In genomic region chr5:66769839-66770617, GRCh38 we compare ENCODE assay signal across 10 cellular contexts.
DNase-seq lines count a peak whose midpoint lies in the region; ATAC-seq, FAIRE-seq and TF ChIP-seq lines count a peak whose summit lies in the region.
"Had no signal": no experiment of that assay in that cellular context is flagged by ENCODE, and none has a peak within 500 bp of the region (broad histone marks: within the 10 kb centered on the region; RNA-seq: fewer than 3 reads in every experiment).

No MANE protein-coding gene starts in this region.

- no peak overlapping the region for H3K4me3 Mint-ChIP-seq in effector memory CD8-positive, alpha-beta T cell

- in situ Hi-C loops in GM13976 (cut with MboI; ENCODE audit: low sequenced_read_pairs, unreplicated experiment) (loop anchor here (10.0 kb wide), 1 partner anchor 455 kb away; no protein-coding TSS in a partner anchor), Panc1 (cut with HindIII; ENCODE audit: low pct_unique_long_range_greater_than_20kb, low sequenced_read_pairs) (no loop called here)

- BruUV-seq in Panc1 (replicated peaks; lab: Mats Ljungman, UMichigan): no TSS peak

- H3K4me1 Mint-ChIP-seq in effector memory CD8-positive, alpha-beta T cell (ENCODE audit: low read depth in 2 of 2): no peaks in the 10 kb centered on the region

- H3K4me1 ChIP-seq in A549 (no peaks in the 10 kb centered on the region), Panc1 (ENCODE audit: control insufficient read depth, insufficient read depth, low read length) (no peaks in the 10 kb centered on the region), left ventricle myocardium inferior (peaks cover 38% of the 10 kb centered on the region)

- H3K4me3 ChIP-seq in A549 (no peak overlapping the region), Panc1 (ENCODE audit: low read depth in 2 of 2, low read length in 2 of 2) (no peak overlapping the region), left ventricle myocardium inferior (no peak overlapping the region)
- H3K4me3 ChIP-seq: PC-9 had no signal

- H3K27ac ChIP-seq in A549: no peak overlapping the region
- H3K27ac ChIP-seq in Panc1 (ENCODE audit: low read length): no peak overlapping the region
- peak overlapping the region; percentile 4 for H3K27ac ChIP-seq in left ventricle myocardium inferior (replicated peaks)
- H3K27ac ChIP-seq: PC-9 had no signal

- H3K27me3 Mint-ChIP-seq in effector memory CD8-positive, alpha-beta T cell: peaks cover 21 to 31% of the 10 kb centered on the region in 2 donors

- intact Hi-C loops in Panc1 (cut with micrococcal nuclease; ENCODE audit: unreplicated experiment) (no loop called here), left ventricle myocardium inferior (cut with micrococcal nuclease) (no loop called here)

- no peak overlapping the region for H3K27ac Mint-ChIP-seq in effector memory CD8-positive, alpha-beta T cell

- POLR2A ChIA-PET in A549 (lab: Yijun Ruan, JAX) (no interaction called here), Panc1 (lab: Charles Lee) (no interaction called here)

- CTCF ChIA-PET in A549 (lab: Yijun Ruan, JAX): interaction anchor here (1.5 to 2.1 kb wide), 3 partner anchors 13 to 464 kb away, joined by 3 to 6 read pairs (median 5); no protein-coding TSS in a partner anchor
- CTCF ChIA-PET in Panc1 (lab: Charles Lee): no interaction called here

- H3K36me3 ChIP-seq in Panc1 (ENCODE audit: control insufficient read depth, insufficient read depth, low read length) (no peaks in the 10 kb centered on the region), left ventricle myocardium inferior (no peaks in the 10 kb centered on the region)

- DNase-seq in A549 (ENCODE audit: low read depth in 1 of 2, low spot score in 1 of 2) (peak in 1 of 2 experiments; percentile 2), GM13976 (ENCODE audit: low spot score) (no peak), Panc1 (ENCODE audit: low read depth, low spot score) (no peak), left ventricle myocardium inferior (peak; percentile 18), GF-D8 (lab: John Stamatoyannopoulos, UW) (no peak), NOMO-1 treated with dmso at 0.1 percent for 144 hours (lab: John Stamatoyannopoulos, UW; ENCODE audit: unreplicated experiment) (no peak)
- DNase-seq in effector memory CD8-positive, alpha-beta T cell: no peak
- DNase-seq: PC-9 had no signal

- TF ChIP-seq EP300 in A549 (IDR thresholded peaks at IDR 0.05): no peak

- no peak for FAIRE-seq in A549 (lab: Jason Lieb, UNC)
- FAIRE-seq: G401.6 had no signal

- no peaks in the 10 kb centered on the region for H3K9me3 Mint-ChIP-seq in effector memory CD8-positive, alpha-beta T cell

- 40% methylated on average over 8 of the region's 8 CpGs for WGBS in A549 (ENCODE audit: missing lambda C conversion rate)

- H3K4me2 ChIP-seq in A549: no peak overlapping the region
- H3K4me2 ChIP-seq: PC-9 had no signal

- peak; percentile 32 to 48; a peak in 4 of 5 replicates for TF ChIP-seq RAD21 in A549 (conservative IDR thresholded peaks at IDR 0.05 in 1 of 2, IDR thresholded peaks at IDR 0.05 in 1 of 2)

- ATAC-seq in A549 (peak; percentile 56 to 79; a peak in 4 of 6 replicates), Panc1 (0 out of 2 replicates have a peak, but pooled peaks have one; percentile 56), HG03280 (IDR thresholded peaks at IDR 0.05; ENCODE audit: unreplicated experiment) (no peak)
- ATAC-seq in effector memory CD8-positive, alpha-beta T cell (replicated peaks): no peak

- H3K9me3 ChIP-seq in A549: no peaks in the 10 kb centered on the region
- no peaks in the 10 kb centered on the region for H3K9me3 ChIP-seq in Panc1 (ENCODE audit: control insufficient read depth, insufficient read depth, low read depth, low read length)
- no peaks in the 10 kb centered on the region for H3K9me3 ChIP-seq in left ventricle myocardium inferior (replicated peaks)

- no peaks in the 10 kb centered on the region; the same call in none of the 2 replicates for H3K27me3 ChIP-seq in Panc1 (ENCODE audit: control insufficient read depth, insufficient read depth, low read length)
- no peaks in the 10 kb centered on the region for H3K27me3 ChIP-seq in left ventricle myocardium inferior (ENCODE audit: low read depth)

- TF ChIP-seq CTCF in A549 (IDR thresholded peaks at IDR 0.05): no peak
- peak; percentile 7 for TF ChIP-seq CTCF in GM13976 (IDR thresholded peaks at IDR 0.05; ENCODE audit: borderline replicate concordance, control extremely low read depth, extremely low read depth, insufficient read depth, missing control alignments)
- TF ChIP-seq CTCF in Panc1 (IDR thresholded peaks at IDR 0.05): peak; percentile 40
- peak; percentile 59 for TF ChIP-seq CTCF in left ventricle myocardium inferior (IDR thresholded peaks at IDR 0.05; ENCODE audit: borderline replicate concordance)

- no peak for TF ChIP-seq POLR2A in A549 (IDR thresholded peaks at IDR 0.05; ENCODE audit: low read length)

- H3K36me3 Mint-ChIP-seq in effector memory CD8-positive, alpha-beta T cell (ENCODE audit: insufficient read depth): no peaks in the 10 kb centered on the region

TF ChIP-seq in A549, 52 proteins besides CTCF, POLR2A, EP300 and RAD21:
- TF ChIP-seq HEYL (CRISPR knock-in tag; IDR thresholded peaks at IDR 0.05) (no peak), EHMT2 (IDR thresholded peaks at IDR 0.05; ENCODE audit: low read depth) (no peak), KDM5A (IDR thresholded peaks at IDR 0.05) (no peak), TFCP2L1 (CRISPR knock-in tag; IDR thresholded peaks at IDR 0.05) (no peak), POLR2AphosphoS2 (conservative IDR thresholded peaks at IDR 0.05; ENCODE audit: low read length) (no peak), HDAC2 (IDR thresholded peaks at IDR 0.05) (no peak), BCL3 (IDR thresholded peaks at IDR 0.05) (no peak)

Comparison
In these comparisons a context has a peak if more than half of its experiments do, and no peak if none do; other contexts are left out.
1. ATAC-seq: peak in A549 (2 of 2) and Panc1 (single experiment); none in HG03280 (single experiment) and effector memory CD8-positive, alpha-beta T cell (single experiment).